ENCODE assay signal across 20 cellular contexts in the genomic region with DNA sequence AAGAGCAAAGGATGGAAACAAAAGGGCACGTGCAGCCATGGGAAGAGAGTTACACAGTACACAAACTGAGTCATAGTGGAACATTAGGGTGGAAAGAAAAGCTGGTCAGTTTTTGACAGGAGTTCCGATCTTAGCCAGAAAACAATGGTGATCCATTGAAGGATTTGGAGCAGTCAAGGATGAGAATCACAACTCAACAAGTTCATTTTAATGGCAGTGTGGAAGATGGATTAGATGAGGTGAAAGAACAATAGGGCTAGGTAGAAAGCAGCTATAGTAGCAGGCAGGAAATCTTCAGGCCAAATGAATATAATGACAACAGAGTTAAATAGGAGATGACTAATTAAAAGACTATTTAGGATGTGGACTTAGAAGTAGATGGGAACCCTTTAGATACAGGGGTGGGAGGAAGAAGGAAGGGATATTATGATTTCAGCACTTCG.
DNase-seq lines count a peak whose midpoint lies in the region; ATAC-seq, FAIRE-seq and TF ChIP-seq lines count a peak whose summit lies in the region.
"Had no signal": no experiment of that assay in that cellular context is flagged by ENCODE, and none has a peak within 500 bp of the region (broad histone marks: within the 10 kb centered on the region; RNA-seq: fewer than 3 reads in every experiment).

No MANE protein-coding gene starts in this region.

- intact Hi-C loops in mammary epithelial cell (cut with micrococcal nuclease), result loop anchor here (5.0 to 10.0 kb wide), 2 partner anchors 137 to 345 kb away; a partner anchor contains a TSS

- H3K9me2 ChIP-seq in Loucy (replicated peaks; ENCODE audit: low read depth, low read length), result no peaks in the 10 kb centered on the region

- H3K27me3 ChIP-seq in Loucy (ENCODE audit: insufficient read depth, low read length, poor library complexity, severe bottlenecking) (no peaks in the 10 kb centered on the region), mammary epithelial cell (ENCODE audit: insufficient read depth, low read length) (no peaks in the 10 kb centered on the region), keratinocyte (ENCODE audit: control insufficient read depth, extremely low read depth, insufficient read depth, low read length) (no peaks in the 10 kb centered on the region)
- H3K27me3 ChIP-seq: body of pancreas, gastrocnemius medialis, left lung, uterus had no signal

- FAIRE-seq in keratinocyte (lab: Jason Lieb, UNC), result peak; percentile 76

- TF ChIP-seq CTCF in Loucy (conservative IDR thresholded peaks at IDR 0.05; ENCODE audit: low read length), result no peak
- no peak for TF ChIP-seq CTCF in mammary epithelial cell (conservative IDR thresholded peaks at IDR 0.05 in 1 of 2, IDR thresholded peaks at IDR 0.05 in 1 of 2; ENCODE audit: extremely low read depth in 1 of 2, insufficient read depth in 1 of 2, low read depth in 1 of 2, low read length in 2 of 2)
- no peak for TF ChIP-seq CTCF in keratinocyte (optimal IDR thresholded peaks at IDR 0.05 in 1 of 3, IDR thresholded peaks at IDR 0.05 in 1 of 3, conservative IDR thresholded peaks at IDR 0.05 in 1 of 3; ENCODE audit: extremely low read depth in 1 of 3, insufficient read depth in 2 of 3, low read length in 3 of 3)

- in situ Hi-C loops in mammary epithelial cell (cut with MboI; ENCODE audit: low sequenced_read_pairs in 2 of 2), result no loop called here

- no TSS peak for BruUV-seq in mammary epithelial cell (replicated peaks; lab: Mats Ljungman, UMichigan)

- no peaks in the 10 kb centered on the region for H3K79me2 ChIP-seq in Loucy (ENCODE audit: insufficient read depth, low read length)
- H3K79me2 ChIP-seq in mammary epithelial cell (ENCODE audit: insufficient read depth, low read length), result peaks cover 13% of the 10 kb centered on the region
- H3K79me2 ChIP-seq in keratinocyte (ENCODE audit: control insufficient read depth, insufficient read depth, low read length), result peaks cover 17% of the 10 kb centered on the region

- H3K36me3 ChIP-seq in Loucy (ENCODE audit: insufficient read depth, low read length) (no peaks in the 10 kb centered on the region), mammary epithelial cell (ENCODE audit: insufficient read depth, low read length) (no peaks in the 10 kb centered on the region), keratinocyte (ENCODE audit: control insufficient read depth in 2 of 2, extremely low read depth in 1 of 2, insufficient read depth in 2 of 2, low read length in 2 of 2) (no peaks in the 10 kb centered on the region)
- H3K36me3 ChIP-seq: gastrocnemius medialis, left lung, uterus had no signal

- 0 out of 2 replicates have a peak overlapping the region, but pooled peaks have one; percentile 3 for H2AFZ ChIP-seq in Loucy (ENCODE audit: low read length)
- H2AFZ ChIP-seq in mammary epithelial cell (ENCODE audit: low read depth, low read length), result no peak overlapping the region
- no peak overlapping the region for H2AFZ ChIP-seq in keratinocyte (ENCODE audit: control insufficient read depth, low read length)

- H3F3A ChIP-seq in Loucy (ENCODE audit: low read depth), result no peaks in the 10 kb centered on the region

- H3K4me3 ChIP-seq in Loucy (ENCODE audit: low read length, poor library complexity, severe bottlenecking) (no peak overlapping the region), mammary epithelial cell (replicated peaks in 1 of 3; ENCODE audit: insufficient read depth in 1 of 3, low read depth in 2 of 3, low read length in 3 of 3) (no peak overlapping the region), keratinocyte (ENCODE audit: control insufficient read depth in 2 of 3, extremely low read depth in 1 of 3, insufficient read depth in 2 of 3, low read depth in 1 of 3, low read length in 3 of 3) (no peak overlapping the region)
- H3K4me3 ChIP-seq: body of pancreas, gastrocnemius medialis, left lung, uterus had no signal

- H3K9ac ChIP-seq in Loucy (ENCODE audit: low read depth, low read length, poor library complexity, severe bottlenecking), result no peak overlapping the region
- no peak overlapping the region for H3K9ac ChIP-seq in mammary epithelial cell (ENCODE audit: insufficient read depth, low read length)
- no peak overlapping the region for H3K9ac ChIP-seq in keratinocyte (ENCODE audit: control insufficient read depth, extremely low read depth, insufficient read depth, low read length)

- dilution Hi-C loops in mammary epithelial cell (cut with HindIII; ENCODE audit: low sequenced_read_pairs) (no loop called here), keratinocyte (cut with MboI; ENCODE audit: extremely low pct_ligation_motif_present, low sequenced_read_pairs) (no loop called here)

- 86% methylated on average over 3 of the region's 3 CpGs for WGBS in mammary epithelial cell (ENCODE audit: low coverage, missing lambda C conversion rate)

- H3K4me1 ChIP-seq in Loucy (ENCODE audit: insufficient read depth, low read length, poor library complexity, severe bottlenecking) (peaks cover 12% of the 10 kb centered on the region), mammary epithelial cell (ENCODE audit: insufficient read depth, low read length) (peaks cover 44% of the 10 kb centered on the region), keratinocyte (ENCODE audit: control insufficient read depth, extremely low read depth, insufficient read depth, low read length) (peaks cover 45% of the 10 kb centered on the region)
- H3K4me1 ChIP-seq: uterus had no signal

- H3K4me2 ChIP-seq in Loucy (ENCODE audit: low read depth, low read length, poor library complexity, severe bottlenecking), result no peak overlapping the region
- H3K4me2 ChIP-seq in mammary epithelial cell (ENCODE audit: insufficient read depth, low read depth, low read length), result no peak overlapping the region
- H3K4me2 ChIP-seq in keratinocyte (ENCODE audit: control insufficient read depth, extremely low read depth, insufficient read depth, low read depth, low read length), result peak overlapping the region; percentile 18

- H3K9me3 ChIP-seq in Loucy (ENCODE audit: insufficient read depth, low read depth, low read length), result no peaks in the 10 kb centered on the region
- H3K9me3 ChIP-seq in mammary epithelial cell (replicated peaks; ENCODE audit: insufficient read depth, low read length), result peaks cover 5% of the 10 kb centered on the region
- peaks cover 2% of the 10 kb centered on the region for H3K9me3 ChIP-seq in keratinocyte (ENCODE audit: control insufficient read depth, low read depth, low read length)
- H3K9me3 ChIP-seq: gastrocnemius medialis, left lung, uterus had no signal

- no peak for ATAC-seq in GM21786 (IDR thresholded peaks at IDR 0.05; ENCODE audit: unreplicated experiment)
- ATAC-seq: body of pancreas, gastrocnemius medialis, left lung had no signal

- H3K9me1 ChIP-seq in keratinocyte (ENCODE audit: control insufficient read depth, extremely low read depth, insufficient read depth, low read length), result no peaks in the 10 kb centered on the region

- H3K27ac ChIP-seq in mammary epithelial cell (ENCODE audit: insufficient read depth, low read depth, low read length) (no peak overlapping the region), keratinocyte (ENCODE audit: control insufficient read depth, insufficient read depth, low read length) (no peak overlapping the region)
- H3K27ac ChIP-seq: gastrocnemius medialis, left lung, uterus had no signal

- H4K20me1 ChIP-seq in Loucy (ENCODE audit: insufficient read depth, low read length, poor library complexity, severe bottlenecking), result no peaks in the 10 kb centered on the region
- no peaks in the 10 kb centered on the region for H4K20me1 ChIP-seq in mammary epithelial cell (ENCODE audit: insufficient read depth, low read length)
- H4K20me1 ChIP-seq in keratinocyte (ENCODE audit: control insufficient read depth, extremely low read depth, insufficient read depth, low read length), result no peaks in the 10 kb centered on the region

- CTCF ChIA-PET in mammary epithelial cell (lab: Charles Lee; ENCODE audit: low non-redundant PET), result no interaction called here

- DNase-seq in Daoy (ENCODE audit: low read depth) (peak; percentile 53), mammary epithelial cell (peak; percentile 36), keratinocyte (ENCODE audit: low read depth, low spot score) (no peak), inferior parietal cortex (ENCODE audit: extremely low spot score) (no peak), ureter (ENCODE audit: low spot score) (no peak)
- no peak for DNase-seq in activated naive CD4-positive, alpha-beta T cell treated with Interleukin-2 at 50 U/mL for 16 hours
- DNase-seq: activated CD4-positive, CD25-positive, alpha-beta regulatory T cell treated with anti-CD3 and anti-CD28 coated beads, Interleukin-2, amount 50 U/mL, for 72 hours; activated T-cell treated with anti-CD3 and anti-CD28 coated beads, Interleukin-2, amount 50 U/mL, for 48 hours; body of pancreas; cortex of kidney; gastrocnemius medialis; Karpas-422; left lung; NCI-H526 treated with DMSO at 0.1 percent for 48 hours; retina; substantia nigra; T-helper 9 cell; uterus had no signal

Comparison
In these comparisons a context has a peak if more than half of its experiments do, and no peak if none do; other contexts are left out.
1. DNase-seq: peak in Daoy (single experiment) and mammary epithelial cell (single experiment); none in keratinocyte (single experiment), inferior parietal cortex (single experiment), ureter (single experiment) and activated naive CD4-positive, alpha-beta T cell treated with Interleukin-2 at 50 U/mL for 16 hours (single experiment).